9 cellular contexts compared by ENCODE assay signal in the genomic region with DNA sequence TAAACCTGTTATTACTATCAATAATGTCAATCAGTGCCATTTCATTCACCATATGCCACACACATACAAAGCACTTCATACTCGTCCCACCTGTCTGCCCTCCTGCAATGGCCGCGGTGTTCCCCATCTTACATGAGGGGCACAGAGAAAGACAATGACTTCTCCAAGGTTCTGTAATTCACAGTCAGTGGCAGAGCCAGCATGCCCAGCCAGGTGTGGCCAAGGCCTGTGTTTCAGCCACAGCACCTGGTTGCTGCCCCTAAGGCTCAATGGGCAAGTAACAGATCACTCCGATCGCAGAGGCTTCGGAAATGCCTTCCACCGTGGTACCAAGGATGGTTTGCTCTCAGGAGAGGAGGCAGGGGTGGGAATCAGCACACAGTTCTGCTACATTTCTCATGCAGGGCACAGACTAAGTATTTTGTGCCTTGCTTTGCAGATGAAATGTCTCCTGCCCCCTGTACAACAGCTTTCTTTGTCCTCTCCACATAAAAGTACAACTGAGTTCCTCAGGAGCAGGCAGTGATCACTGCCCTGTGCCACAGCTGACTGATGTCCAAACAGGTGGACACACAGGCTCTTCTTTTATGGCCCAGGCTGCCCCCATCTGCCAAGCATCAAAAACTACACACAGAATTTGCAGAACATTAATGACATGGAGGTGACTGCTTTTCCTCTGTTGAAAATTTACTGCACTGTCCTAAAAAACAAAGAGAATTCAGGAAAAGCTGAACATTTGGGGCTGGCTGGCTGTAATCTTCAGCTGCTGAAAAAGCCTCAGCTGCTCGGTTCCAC. TPM values are rescaled to one million over a fixed set of nuclear protein-coding genes. Genes with fewer than 3 reads are reported as not detected.
DNase-seq lines count a peak whose midpoint lies in the region; ATAC-seq and TF ChIP-seq lines count a peak whose summit lies in the region.
"Had no signal": no experiment of that assay in that cellular context is flagged by ENCODE, and none has a peak within 500 bp of the region (broad histone marks: within the 10 kb centered on the region; RNA-seq: fewer than 3 reads in every experiment).

No MANE protein-coding gene starts in this region.

- POLR2A ChIA-PET in AG04450 (lab: Yijun Ruan, JAX) = interaction anchor here (1.1 to 1.5 kb wide), 4 partner anchors 11 to 36 kb away, joined by 3 to 4 read pairs (median 4); a partner anchor contains a TSS

- intact Hi-C loops in lower lobe of right lung (cut with DNase I) = no loop called here

- peak; percentile 36; the same call in 1 of the 2 replicates for TF ChIP-seq CTCF in AG04450 (IDR thresholded peaks at IDR 0.05; ENCODE audit: low read depth, low read length)
- peak; percentile 12 for TF ChIP-seq CTCF in lower lobe of right lung (IDR thresholded peaks at IDR 0.05)

- ATAC-seq in lower lobe of right lung = peak in 1 of 2 donors; percentile 41
- no peak for ATAC-seq in HG03039 (IDR thresholded peaks at IDR 0.05; ENCODE audit: unreplicated experiment)
- ATAC-seq in GM18519 (IDR thresholded peaks at IDR 0.05; ENCODE audit: low FRiP score, unreplicated experiment) = no peak

- H3K4me1 ChIP-seq in ectodermal cell (ENCODE audit: control insufficient read depth, insufficient read depth, low read length) = peaks cover 14% of the 10 kb centered on the region
- peaks cover 16% of the 10 kb centered on the region for H3K4me1 ChIP-seq in lower lobe of right lung
- H3K4me1 ChIP-seq: Caco-2 had no signal

- DNase-seq in AG04450 (ENCODE audit: low read depth, low spot score) = no peak
- DNase-seq in NCI-H526 treated with DMSO at 0.1 percent for 48 hours (lab: John Stamatoyannopoulos, UW) = peak; percentile 10
- no peak for DNase-seq in lower lobe of right lung
- DNase-seq in SIG-M5 (lab: John Stamatoyannopoulos, UW) = no peak
- DNase-seq in A172 (ENCODE audit: low spot score) = no peak

- no peaks in the 10 kb centered on the region for H3K27me3 ChIP-seq in AG04450 (ENCODE audit: control insufficient read depth, insufficient read depth, low read length)
- H3K27me3 ChIP-seq in ectodermal cell (ENCODE audit: control insufficient read depth, insufficient read depth, low read length, poor library complexity, severe bottlenecking) = no peaks in the 10 kb centered on the region
- no peaks in the 10 kb centered on the region for H3K27me3 ChIP-seq in lower lobe of right lung (ENCODE audit: low read depth)

- CTCF ChIA-PET in AG04450 (lab: Charles Lee) = interaction anchor here (1.0 to 2.9 kb wide), 5 partner anchors 52 to 134 kb away, joined by 3 to 24 read pairs (median 3); no protein-coding TSS in a partner anchor

- H3K9me3 ChIP-seq in AG04450 (ENCODE audit: control insufficient read depth, insufficient read depth, low read length) = peaks cover 4% of the 10 kb centered on the region; the same call in 1 of the 2 replicates
- H3K9me3 ChIP-seq in ectodermal cell (ENCODE audit: control insufficient read depth, low read length) = no peaks in the 10 kb centered on the region
- no peaks in the 10 kb centered on the region for H3K9me3 ChIP-seq in lower lobe of right lung
- H3K9me3 ChIP-seq: Caco-2 had no signal

- H3K36me3 ChIP-seq in ectodermal cell (ENCODE audit: control insufficient read depth, insufficient read depth, low read length) (no peaks in the 10 kb centered on the region), lower lobe of right lung (no peaks in the 10 kb centered on the region)

- no peak overlapping the region for H3K27ac ChIP-seq in AG04450 (ENCODE audit: low read depth, low read length)
- peak overlapping the region; percentile 2 for H3K27ac ChIP-seq in ectodermal cell (ENCODE audit: insufficient read depth, low read depth, low read length, poor library complexity, severe bottlenecking)
- no peak overlapping the region for H3K27ac ChIP-seq in lower lobe of right lung

- WGBS in ectodermal cell, 2 experiments = 80 to 86% methylated on average over 8 of the region's 8 CpGs

- H3K4me3 ChIP-seq in AG04450 (ENCODE audit: low read depth, low read length) (no peak overlapping the region), ectodermal cell (ENCODE audit: insufficient read depth, low read depth, low read length) (no peak overlapping the region), lower lobe of right lung (no peak overlapping the region)

RNA-seq across cellular contexts. Expression of a gene that starts 10.8 kb away (rescaled TPM):
- 57.9 and 61.7 TPM in 2 replicates for polyA plus RNA-seq in AG04450 (2011; rRNA removed)
- polyA minus RNA-seq in AG04450 (2011; rRNA and poly(A)+ RNA removed) = 77.9 and 84.3 TPM in 2 replicates
- polyA plus RNA-seq in ectodermal cell (2013, experiment 1 of 4) = 11.8 TPM
- polyA plus RNA-seq in ectodermal cell (2013, experiment 2 of 4) = 12.1 TPM
- 9.4 TPM for polyA plus RNA-seq in ectodermal cell (2013, experiment 3 of 4)
- 10.2 TPM for polyA plus RNA-seq in ectodermal cell (2013, experiment 4 of 4)
- total RNA-seq in lower lobe of right lung = 21.0 TPM
- 29.9 and 32.9 TPM in 2 replicates for total RNA-seq in A172 (2014; rRNA removed; shearing (Covaris generic))
